In genomic region chr12:113899042-113899843, GRCh38 we compare ENCODE assay signal across 1 cellular context.
A peak's percentile ranks its signal among the peaks of the same experiment; 100 is the strongest.
TF ChIP-seq lines count a peak whose summit lies in the region.

No MANE protein-coding gene starts in this region.

TF ChIP-seq in H1, 55 proteins besides CTCF, POLR2A, EP300 and RAD21:
- TF ChIP-seq KDM1A (IDR thresholded peaks at IDR 0.05; ENCODE audit: borderline replicate concordance, low read length) (peak; percentile 66; the same call in 1 of the 2 replicates), MAX (IDR thresholded peaks at IDR 0.05) (no peak)
